9 cellular contexts compared by ENCODE assay signal in the genomic region with DNA sequence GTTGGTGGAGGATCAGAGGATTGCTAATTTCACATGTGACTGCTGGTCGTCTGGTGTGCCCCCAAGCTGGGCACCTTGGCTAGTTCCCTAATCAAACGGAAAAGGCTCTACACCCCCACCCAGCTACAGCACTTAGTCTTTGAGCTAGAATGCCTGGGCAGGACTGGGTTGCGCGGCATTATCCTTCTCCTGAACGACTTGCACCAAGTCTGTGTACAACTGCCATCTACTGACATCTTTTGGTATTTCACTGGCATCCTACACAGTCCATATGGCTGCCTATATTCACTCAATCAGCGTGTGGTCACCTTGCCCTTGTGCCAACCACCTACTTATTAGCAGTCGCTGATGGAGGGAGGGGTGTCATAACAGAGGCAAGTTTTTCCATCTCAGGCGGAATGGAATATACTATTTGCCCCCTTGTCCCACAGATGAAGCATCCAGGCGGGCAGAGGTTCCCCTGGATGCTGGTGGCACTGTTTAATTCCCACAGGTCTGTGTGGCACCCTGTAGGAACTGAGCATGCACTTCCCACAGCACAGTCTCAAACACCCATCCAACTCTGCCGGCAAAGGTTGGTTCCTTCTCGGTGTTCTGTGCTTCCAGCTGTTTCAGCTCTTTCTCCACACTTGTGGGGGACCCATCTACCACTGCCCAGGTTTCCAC.
A peak's percentile ranks its signal among the peaks of the same experiment; 100 is the strongest.
DNase-seq lines count a peak whose midpoint lies in the region; ATAC-seq and TF ChIP-seq lines count a peak whose summit lies in the region.
"Had no signal": no experiment of that assay in that cellular context is flagged by ENCODE, and none has a peak within 500 bp of the region (broad histone marks: within the 10 kb centered on the region; RNA-seq: fewer than 3 reads in every experiment).

No MANE protein-coding gene starts in this region.

- no peaks in the 10 kb centered on the region for H4K20me1 ChIP-seq in DND-41 (ENCODE audit: insufficient read depth, low read length)

- no peak overlapping the region for H3K4me2 ChIP-seq in DND-41 (ENCODE audit: insufficient read depth, low read length)

- no peaks in the 10 kb centered on the region for H3K4me1 Mint-ChIP-seq in activated T-cell treated with anti-CD3 and anti-CD28 coated beads, Interleukin-2, amount 50 U/mL, for 24 hours (ENCODE audit: low read depth)

- H2AFZ ChIP-seq in DND-41 (ENCODE audit: low read depth, low read length), result no peak overlapping the region

- no peak overlapping the region for H3K9ac ChIP-seq in DND-41 (ENCODE audit: low read depth, low read length)

- peak; percentile 71 for TF ChIP-seq CTCF in DND-41 (IDR thresholded peaks at IDR 0.05; ENCODE audit: borderline replicate concordance, extremely low read depth, low read length, poor library complexity, severe bottlenecking)

- no peaks in the 10 kb centered on the region for H3K27me3 ChIP-seq in DND-41 (ENCODE audit: insufficient read depth, low read length, poor library complexity)

- no peak overlapping the region for H3K27ac Mint-ChIP-seq in activated T-cell treated with anti-CD3 and anti-CD28 coated beads, Interleukin-2, amount 50 U/mL, for 24 hours
- H3K27ac Mint-ChIP-seq: dendritic cell treated with granulocyte-macrophage colony-stimulating factor and Interleukin-4, amounts not matched to agents 40 ng/mL and 50 ng/mL, for 4 days had no signal

- peak; percentile 84 for ATAC-seq in DND-41 (ENCODE audit: insufficient read depth, low read depth)
- ATAC-seq in GM19043 (IDR thresholded peaks at IDR 0.05; ENCODE audit: low read depth, unreplicated experiment), result peak; percentile 97
- peak; percentile 86 for ATAC-seq in HG03097 (IDR thresholded peaks at IDR 0.05; ENCODE audit: low FRiP score, unreplicated experiment)

- H3K4me3 Mint-ChIP-seq in activated T-cell treated with anti-CD3 and anti-CD28 coated beads, Interleukin-2, amount 50 U/mL, for 24 hours, result no peak overlapping the region
- H3K4me3 Mint-ChIP-seq: dendritic cell treated with granulocyte-macrophage colony-stimulating factor and Interleukin-4, amounts not matched to agents 40 ng/mL and 50 ng/mL, for 4 days had no signal

- peaks cover 11% of the 10 kb centered on the region for H3K9me3 ChIP-seq in DND-41 (ENCODE audit: insufficient read depth, low read length, severe bottlenecking)

- H3K27me3 Mint-ChIP-seq in activated T-cell treated with anti-CD3 and anti-CD28 coated beads, Interleukin-2, amount 50 U/mL, for 24 hours, result no peaks in the 10 kb centered on the region
- H3K27me3 Mint-ChIP-seq: dendritic cell treated with granulocyte-macrophage colony-stimulating factor and Interleukin-4, amounts not matched to agents 40 ng/mL and 50 ng/mL, for 4 days had no signal

- H3K79me2 ChIP-seq in DND-41 (ENCODE audit: insufficient read depth, low read length), result no peaks in the 10 kb centered on the region

- peak; percentile 28 for DNase-seq in DND-41
- DNase-seq in NCI-H69 (lab: John Stamatoyannopoulos, UW), result peak; percentile 74
- peak; percentile 35 for DNase-seq in activated T-cell treated with anti-CD3 and anti-CD28 coated beads, Interleukin-2, amount 50 U/mL, for 24 hours
- peak; percentile 30 for DNase-seq in germinal center (ENCODE audit: low spot score)
- peak; percentile 8 for DNase-seq in retina
- no peak for DNase-seq in NCI-H128 (lab: John Stamatoyannopoulos, UW; ENCODE audit: unreplicated experiment)

- no peak overlapping the region for H3K4me3 ChIP-seq in DND-41 (ENCODE audit: low read depth in 1 of 2, low read length in 2 of 2)

- no peaks in the 10 kb centered on the region for H3K9me3 Mint-ChIP-seq in activated T-cell treated with anti-CD3 and anti-CD28 coated beads, Interleukin-2, amount 50 U/mL, for 24 hours

- no peak overlapping the region for H3K27ac ChIP-seq in DND-41 (ENCODE audit: low read length)

- H3K36me3 ChIP-seq in DND-41 (ENCODE audit: insufficient read depth, low read length), result no peaks in the 10 kb centered on the region

- no peaks in the 10 kb centered on the region for H3K4me1 ChIP-seq in DND-41 (ENCODE audit: insufficient read depth, low read length)

- no peaks in the 10 kb centered on the region for H3K36me3 Mint-ChIP-seq in activated T-cell treated with anti-CD3 and anti-CD28 coated beads, Interleukin-2, amount 50 U/mL, for 24 hours (ENCODE audit: low read depth)
